8 cellular contexts compared by ENCODE assay signal in the genomic region with DNA sequence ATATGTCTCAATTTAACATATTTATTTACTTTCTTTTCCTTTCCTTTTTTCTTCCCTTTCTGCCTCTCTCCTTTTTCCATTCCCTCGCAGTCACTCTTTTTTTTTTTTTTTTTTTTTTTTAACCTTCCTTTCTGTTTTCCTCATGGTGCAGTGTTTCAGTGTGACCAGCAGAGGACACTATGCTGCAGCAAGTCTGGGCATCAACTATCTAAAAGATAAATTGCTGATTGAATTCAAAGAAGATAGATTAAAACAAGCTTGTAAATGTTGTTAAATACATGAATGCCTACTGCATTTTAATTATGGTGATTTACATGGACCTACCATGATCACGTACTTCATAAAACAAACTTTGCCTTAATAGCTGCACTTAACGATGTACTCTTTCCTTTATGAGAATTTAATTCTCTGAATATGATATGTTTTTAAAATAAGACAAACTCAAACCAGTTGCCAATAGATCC.
DNase-seq lines count a peak whose midpoint lies in the region; ATAC-seq and TF ChIP-seq lines count a peak whose summit lies in the region.

No MANE protein-coding gene starts in this region.

- H3K36me3 Mint-ChIP-seq in activated CD8-positive, alpha-beta memory T cell treated with anti-CD3 and anti-CD28 coated beads, Interleukin-2, amount 10 ng/mL, durations not matched to agents 7 days and 5 days: no peaks in the 10 kb centered on the region

- peaks cover 10% of the 10 kb centered on the region for H3K4me1 Mint-ChIP-seq in activated CD8-positive, alpha-beta memory T cell treated with anti-CD3 and anti-CD28 coated beads, Interleukin-2, amount 10 ng/mL, durations not matched to agents 7 days and 5 days

- no peak overlapping the region for H2AFZ ChIP-seq in neural cell (ENCODE audit: low read depth, low read length)

- TF ChIP-seq RAD21 in neural cell (conservative IDR thresholded peaks at IDR 0.05): peak; percentile 84

- peak; percentile 20 for DNase-seq in AG08396 (ENCODE audit: low spot score)
- peak; percentile 26 for DNase-seq in NCI-H1092 (lab: John Stamatoyannopoulos, UW)
- DNase-seq in activated CD8-positive, alpha-beta memory T cell treated with anti-CD3 and anti-CD28 coated beads, Interleukin-2, amount 10 ng/mL, durations not matched to agents 7 days and 5 days: no peak

- H3F3A ChIP-seq in neural cell (ENCODE audit: insufficient read depth, low read length, poor library complexity, severe bottlenecking): no peaks in the 10 kb centered on the region

- H3K4me2 ChIP-seq in neural cell (ENCODE audit: low read length): no peak overlapping the region

- H3K9ac ChIP-seq in neural cell (ENCODE audit: low read length): no peak overlapping the region

- no peaks in the 10 kb centered on the region for H3K79me2 ChIP-seq in neural cell (replicated peaks; ENCODE audit: insufficient read depth, low read length)

- H3K36me3 ChIP-seq in neural cell (ENCODE audit: insufficient read depth, low read length): no peaks in the 10 kb centered on the region

- no peak overlapping the region for H3K4me3 Mint-ChIP-seq in activated CD8-positive, alpha-beta memory T cell treated with anti-CD3 and anti-CD28 coated beads, Interleukin-2, amount 10 ng/mL, durations not matched to agents 7 days and 5 days

- H4K20me1 ChIP-seq in neural cell (ENCODE audit: insufficient read depth): no peaks in the 10 kb centered on the region

- CTCF ChIA-PET in activated CD8-positive, alpha-beta memory T cell treated with anti-CD3 and anti-CD28 coated beads, Interleukin-2, amount 10 ng/mL, durations not matched to agents 7 days and 5 days (lab: Charles Lee): interaction anchor here (0.6 to 2.5 kb wide), 30 partner anchors 9 to 665 kb away, joined by 3 to 16 read pairs (median 4); partner anchors contain the start of gene AHR

- H3K4me3 ChIP-seq in WI38 (ENCODE audit: low read depth, low read length) (no peak overlapping the region), neural cell (ENCODE audit: low read length) (no peak overlapping the region)

- TF ChIP-seq EP300 in neural cell (conservative IDR thresholded peaks at IDR 0.05; ENCODE audit: poor library complexity, severe bottlenecking): no peak

- H3K9me3 ChIP-seq in neural cell (ENCODE audit: low read length): no peaks in the 10 kb centered on the region

- no peak overlapping the region for H3K27ac Mint-ChIP-seq in activated CD8-positive, alpha-beta memory T cell treated with anti-CD3 and anti-CD28 coated beads, Interleukin-2, amount 10 ng/mL, durations not matched to agents 7 days and 5 days

- ATAC-seq in esophagus mucosa (peak; percentile 55), HG02610 (IDR thresholded peaks at IDR 0.05; ENCODE audit: unreplicated experiment) (no peak)
- no peak for ATAC-seq in activated CD8-positive, alpha-beta memory T cell treated with anti-CD3 and anti-CD28 coated beads, Interleukin-2, amount 10 ng/mL, durations not matched to agents 7 days and 5 days

- TF ChIP-seq CTCF in GM12872 (IDR thresholded peaks at IDR 0.05; ENCODE audit: insufficient read depth, low read depth, low read length) (peak; percentile 84), WI38 (IDR thresholded peaks at IDR 0.05; ENCODE audit: low read depth, low read length) (peak; percentile 95), neural cell (IDR thresholded peaks at IDR 0.05; ENCODE audit: poor library complexity, severe bottlenecking) (peak; percentile 85)

- no peaks in the 10 kb centered on the region for H3K9me2 ChIP-seq in neural cell (ENCODE audit: insufficient read depth, low read length)

- no peaks in the 10 kb centered on the region for H3K9me3 Mint-ChIP-seq in activated CD8-positive, alpha-beta memory T cell treated with anti-CD3 and anti-CD28 coated beads, Interleukin-2, amount 10 ng/mL, durations not matched to agents 7 days and 5 days (ENCODE audit: low read depth)

- H3K27ac ChIP-seq in neural cell (ENCODE audit: low read length): no peak overlapping the region

- H3K27me3 Mint-ChIP-seq in activated CD8-positive, alpha-beta memory T cell treated with anti-CD3 and anti-CD28 coated beads, Interleukin-2, amount 10 ng/mL, durations not matched to agents 7 days and 5 days: peaks cover 20% of the 10 kb centered on the region

- no peaks in the 10 kb centered on the region for H3K27me3 ChIP-seq in neural cell (ENCODE audit: insufficient read depth, low read depth, low read length)

TF ChIP-seq in neural cell, 6 proteins besides CTCF, POLR2A, EP300 and RAD21:
- TF ChIP-seq SMC3 (conservative IDR thresholded peaks at IDR 0.05; ENCODE audit: poor library complexity): peak; percentile 83
- TF ChIP-seq, protein P1, sequence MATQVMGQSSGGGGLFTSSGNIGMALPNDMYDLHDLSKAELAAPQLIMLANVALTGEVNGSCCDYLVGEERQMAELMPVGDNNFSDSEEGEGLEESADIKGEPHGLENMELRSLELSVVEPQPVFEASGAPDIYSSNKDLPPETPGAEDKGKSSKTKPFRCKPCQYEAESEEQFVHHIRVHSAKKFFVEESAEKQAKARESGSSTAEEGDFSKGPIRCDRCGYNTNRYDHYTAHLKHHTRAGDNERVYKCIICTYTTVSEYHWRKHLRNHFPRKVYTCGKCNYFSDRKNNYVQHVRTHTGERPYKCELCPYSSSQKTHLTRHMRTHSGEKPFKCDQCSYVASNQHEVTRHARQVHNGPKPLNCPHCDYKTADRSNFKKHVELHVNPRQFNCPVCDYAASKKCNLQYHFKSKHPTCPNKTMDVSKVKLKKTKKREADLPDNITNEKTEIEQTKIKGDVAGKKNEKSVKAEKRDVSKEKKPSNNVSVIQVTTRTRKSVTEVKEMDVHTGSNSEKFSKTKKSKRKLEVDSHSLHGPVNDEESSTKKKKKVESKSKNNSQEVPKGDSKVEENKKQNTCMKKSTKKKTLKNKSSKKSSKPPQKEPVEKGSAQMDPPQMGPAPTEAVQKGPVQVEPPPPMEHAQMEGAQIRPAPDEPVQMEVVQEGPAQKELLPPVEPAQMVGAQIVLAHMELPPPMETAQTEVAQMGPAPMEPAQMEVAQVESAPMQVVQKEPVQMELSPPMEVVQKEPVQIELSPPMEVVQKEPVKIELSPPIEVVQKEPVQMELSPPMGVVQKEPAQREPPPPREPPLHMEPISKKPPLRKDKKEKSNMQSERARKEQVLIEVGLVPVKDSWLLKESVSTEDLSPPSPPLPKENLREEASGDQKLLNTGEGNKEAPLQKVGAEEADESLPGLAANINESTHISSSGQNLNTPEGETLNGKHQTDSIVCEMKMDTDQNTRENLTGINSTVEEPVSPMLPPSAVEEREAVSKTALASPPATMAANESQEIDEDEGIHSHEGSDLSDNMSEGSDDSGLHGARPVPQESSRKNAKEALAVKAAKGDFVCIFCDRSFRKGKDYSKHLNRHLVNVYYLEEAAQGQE (IDR thresholded peaks at IDR 0.05; ENCODE audit: borderline replicate concordance): no peak
